Comparison of ENCODE assay signal across 8 cellular contexts in genomic region chr5:66987949-66988838, GRCh38.
DNase-seq lines count a peak whose midpoint lies in the region; ATAC-seq, FAIRE-seq and TF ChIP-seq lines count a peak whose summit lies in the region.

No MANE protein-coding gene starts in this region.

- H3K4me1 ChIP-seq in BE2C (no peaks in the 10 kb centered on the region), heart right ventricle (peaks cover 0 to 61% (median 38%) of the 10 kb centered on the region in 9 donors), stomach (peaks cover 0 to 30% (median 4%) of the 10 kb centered on the region in 4 donors)

- H3K4me3 ChIP-seq in BE2C (ENCODE audit: low read depth, low read length) (no peak overlapping the region), heart right ventricle (no peak overlapping the region), stomach (no peak overlapping the region)

- no peak overlapping the region for H3K27ac ChIP-seq in VCaP
- H3K27ac ChIP-seq in heart right ventricle: no peak overlapping the region
- no peak overlapping the region for H3K27ac ChIP-seq in stomach

- H3K27me3 ChIP-seq in BE2C (no peaks in the 10 kb centered on the region), heart right ventricle (no peaks in the 10 kb centered on the region), stomach (no peaks in the 10 kb centered on the region)

- peak; percentile 83 for TF ChIP-seq CTCF in BE2C (IDR thresholded peaks at IDR 0.05; ENCODE audit: low read depth, low read length)
- peak; percentile 91 for TF ChIP-seq CTCF in VCaP (conservative IDR thresholded peaks at IDR 0.05)
- peak; percentile 68 to 87 (median 81) for TF ChIP-seq CTCF in heart right ventricle (IDR thresholded peaks at IDR 0.05)
- peak in 5 of 7 experiments; percentile 79 to 91 (median 86) for TF ChIP-seq CTCF in stomach (IDR thresholded peaks at IDR 0.05)

- H3K9me3 ChIP-seq in BE2C (no peaks in the 10 kb centered on the region), heart right ventricle (no peaks in the 10 kb centered on the region), stomach (no peaks in the 10 kb centered on the region)

- intact Hi-C loops in heart right ventricle (cut with DNase I) (loop anchor here in 8 of 10 donors (5.0 to 10.0 kb wide), 10 partner anchors 147 to 227 kb away; no protein-coding TSS in a partner anchor), stomach (cut with DNase I; ENCODE audit: low total_unique reads) (no loop called here)

- no peak for TF ChIP-seq EP300 in stomach (IDR thresholded peaks at IDR 0.05)

- H3K36me3 ChIP-seq in BE2C: no peaks in the 10 kb centered on the region
- no peaks in the 10 kb centered on the region for H3K36me3 ChIP-seq in heart right ventricle
- no peaks in the 10 kb centered on the region for H3K36me3 ChIP-seq in stomach

- WGBS in heart right ventricle, 2 donors: 54 to 57% methylated on average over 3 of the region's 3 CpGs
- 51 to 56% (median 54%) methylated on average over 3 of the region's 3 CpGs for WGBS in stomach, 5 donors

- no peak for TF ChIP-seq POLR2A in stomach (IDR thresholded peaks at IDR 0.05)

- FAIRE-seq in GM18507 (lab: Jason Lieb, UNC): peak; percentile 58

- ATAC-seq in heart right ventricle (peak in 6 of 8 donors; percentile 37 to 72 (median 44)), HG03095 (IDR thresholded peaks at IDR 0.05; ENCODE audit: unreplicated experiment) (no peak)

- no peak for DNase-seq in BE2C
- no peak for DNase-seq in GM18507 (ENCODE audit: extremely low spot score, insufficient read length, low read depth)
- DNase-seq in Kasumi-1 (lab: John Stamatoyannopoulos, UW): peak; percentile 77 to 88
- no peak for DNase-seq in heart right ventricle
- no peak for DNase-seq in stomach
- DNase-seq in GM19238 (ENCODE audit: insufficient read length, low spot score): no peak

Comparison
In these comparisons a context has a peak if more than half of its experiments do, and no peak if none do; other contexts are left out.
1. DNase-seq: peak in Kasumi-1 (2 of 2); none in BE2C (single experiment), GM18507 (single experiment), heart right ventricle (0 of 2), stomach (single experiment) and GM19238 (single experiment).
2. Peak in every context shown above with its lines, with median percentiles within 50 percentile points of each other: CTCF ChIP-seq.